In the genomic region with DNA sequence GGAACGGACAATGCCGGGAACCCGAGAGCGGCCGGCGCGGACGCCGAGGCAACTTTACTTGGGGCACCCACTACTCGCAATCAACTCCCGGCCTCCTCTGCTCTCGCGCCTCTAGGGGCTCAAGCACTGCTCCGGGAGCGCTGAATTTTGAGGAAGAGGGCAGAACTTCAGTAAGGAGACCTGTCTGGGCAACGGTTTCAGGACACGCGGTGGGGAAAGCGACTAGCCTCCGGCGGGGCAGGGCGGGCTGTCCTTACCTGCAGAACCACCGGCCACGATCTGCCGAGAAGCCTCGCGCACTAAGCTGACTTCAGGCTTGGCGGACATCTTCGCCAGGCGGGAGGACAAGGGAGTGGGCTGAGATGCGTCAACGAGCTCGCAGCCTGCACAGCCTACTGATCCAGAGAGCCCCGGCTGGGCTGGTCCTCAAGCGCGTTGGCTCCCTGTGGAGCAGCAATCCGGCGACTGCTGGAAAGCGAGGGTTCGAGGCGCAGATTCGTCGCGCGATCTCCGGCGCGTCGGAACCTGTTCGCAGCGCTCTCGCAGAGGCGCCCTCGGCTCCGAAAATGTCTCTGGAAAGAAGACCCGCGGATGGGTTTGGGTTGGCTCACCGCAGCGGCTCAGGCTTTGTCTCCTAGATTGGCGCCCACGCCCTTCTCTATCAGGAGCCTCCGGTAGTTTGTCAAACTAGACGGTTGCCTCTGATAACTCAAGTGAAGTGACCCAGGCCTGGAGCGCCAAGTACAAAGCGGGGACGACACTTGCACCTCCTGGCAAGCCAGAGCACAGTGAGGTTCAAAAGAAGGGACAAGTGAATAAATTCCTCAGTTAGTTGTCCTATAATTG, we compare ENCODE assay signal across 8 cellular contexts. TPM values are rescaled to one million over a fixed set of nuclear protein-coding genes. Genes with fewer than 3 reads are reported as not detected.
A peak's percentile ranks its signal among the peaks of the same experiment; 100 is the strongest.
DNase-seq lines count a peak whose midpoint lies in the region; ATAC-seq and TF ChIP-seq lines count a peak whose summit lies in the region.

A gene (minus strand): TSS at position 583 of the 846 bp plus-strand sequence.

- H3K23ac ChIP-seq in mesendoderm (ENCODE audit: low read length) = peak within 1 kb of the TSS; percentile 70

- peak within 1 kb of the TSS in 6 of 8 donors; percentile 30 to 53 (median 36) for H3K4me3 Mint-ChIP-seq in CD4-positive, alpha-beta memory T cell

- H3K4me1 ChIP-seq in CD4-positive, alpha-beta memory T cell (ENCODE audit: insufficient read depth, low read length) = no peaks in the 10 kb centered on the region
- H3K4me1 ChIP-seq in mesendoderm (ENCODE audit: control insufficient read depth, low read depth, low read length) (no peaks in the 10 kb centered on the region), tibial artery (peaks cover 0 to 14% (median 7%) of the 10 kb centered on the region in 4 donors)

- peak within 1 kb of the TSS; percentile 7 for H3K18ac ChIP-seq in mesendoderm (ENCODE audit: low read length)

- H3K27ac Mint-ChIP-seq in CD4-positive, alpha-beta memory T cell = no peak within 1 kb of the TSS

- no peak for TF ChIP-seq CTCF in LNCaP clone FGC (IDR thresholded peaks at IDR 0.05; ENCODE audit: control insufficient read depth, extremely low read depth, insufficient read depth)
- TF ChIP-seq CTCF in tibial artery (IDR thresholded peaks at IDR 0.05) = no peak

- no peaks in the 10 kb centered on the region for H3K36me3 ChIP-seq in CD4-positive, alpha-beta memory T cell (ENCODE audit: insufficient read depth, low read length)
- H3K36me3 ChIP-seq in mesendoderm (ENCODE audit: control insufficient read depth, insufficient read depth, low read length) (no peaks in the 10 kb centered on the region), tibial artery (no peaks in the 10 kb centered on the region)

- H3K4me2 ChIP-seq in mesendoderm (ENCODE audit: low read length) = peak within 1 kb of the TSS; percentile 63

- CTCF ChIA-PET in CD4-positive, alpha-beta memory T cell (lab: Charles Lee; ENCODE audit: partially characterized antibody) = no interaction called here

- no peak for DNase-seq in CD4-positive, alpha-beta memory T cell
- DNase-seq in LNCaP clone FGC (ENCODE audit: low read depth) (peak; percentile 72), SKM-1 (lab: John Stamatoyannopoulos, UW; ENCODE audit: unreplicated experiment) (peak; percentile 37), mesendoderm (peak; percentile 94), tibial artery (peak; percentile 51 to 79)
- no peak for DNase-seq in activated CD8-positive, alpha-beta memory T cell treated with anti-CD3 and anti-CD28 coated beads, Interleukin-2, amount 50 U/mL, for 4 hours

- no peak within 1 kb of the TSS for H3K4me3 ChIP-seq in CD4-positive, alpha-beta memory T cell (ENCODE audit: low read length in 2 of 2)
- H3K4me3 ChIP-seq in LNCaP clone FGC (ENCODE audit: low read depth, low read length) (peak within 1 kb of the TSS; percentile 86), mesendoderm (ENCODE audit: low read length) (peak within 1 kb of the TSS; percentile 29), tibial artery (peak within 1 kb of the TSS; percentile 65 to 78)

- H3K9me3 Mint-ChIP-seq in CD4-positive, alpha-beta memory T cell = peaks cover 0 to 8% (median 1%) of the 10 kb centered on the region in 8 donors

- H3K36me3 Mint-ChIP-seq in CD4-positive, alpha-beta memory T cell = no peaks in the 10 kb centered on the region

- H3K4me1 Mint-ChIP-seq in CD4-positive, alpha-beta memory T cell = peaks cover 0 to 2% (median 0%) of the 10 kb centered on the region in 4 donors

- no peaks in the 10 kb centered on the region for H3K9me3 ChIP-seq in CD4-positive, alpha-beta memory T cell (ENCODE audit: control insufficient read depth in 1 of 2, low read length in 2 of 2)
- no peaks in the 10 kb centered on the region for H3K9me3 ChIP-seq in tibial artery

- no peaks in the 10 kb centered on the region for H3K79me1 ChIP-seq in mesendoderm (ENCODE audit: low read length)

- no peak within 1 kb of the TSS for H2BK15ac ChIP-seq in mesendoderm (replicated peaks; ENCODE audit: low read depth)

- ATAC-seq in esophagus mucosa (peak; percentile 86), HG03432 (IDR thresholded peaks at IDR 0.05; ENCODE audit: unreplicated experiment) (no peak)

- H3K79me2 ChIP-seq in mesendoderm (ENCODE audit: control insufficient read depth, insufficient read depth, low read length) = no peaks in the 10 kb centered on the region

- intact Hi-C loops in CD4-positive, alpha-beta memory T cell (cut with micrococcal nuclease) = no loop called here
- intact Hi-C loops in tibial artery (cut with DNase I; ENCODE audit: low total_unique reads) = no loop called here

- H3K27ac ChIP-seq in CD4-positive, alpha-beta memory T cell (ENCODE audit: low read depth, low read length) = no peak within 1 kb of the TSS
- H3K27ac ChIP-seq in mesendoderm (ENCODE audit: low read depth, low read length) (peak within 1 kb of the TSS; percentile 82), tibial artery (peak within 1 kb of the TSS; percentile 86 to 88)

- H4K5ac ChIP-seq in mesendoderm (ENCODE audit: low read length) = no peak within 1 kb of the TSS

- H4K8ac ChIP-seq in mesendoderm (ENCODE audit: low read depth, low read length) = no peak within 1 kb of the TSS

- POLR2A ChIA-PET in CD4-positive, alpha-beta memory T cell (lab: Charles Lee; ENCODE audit: partially characterized antibody) = no interaction called here

- no peak within 1 kb of the TSS for H2AK5ac ChIP-seq in mesendoderm (ENCODE audit: low read length)

- peak within 1 kb of the TSS; percentile 95 for H3K56ac ChIP-seq in mesendoderm (ENCODE audit: low read length)

- peak within 1 kb of the TSS; percentile 64 for H2BK5ac ChIP-seq in mesendoderm (ENCODE audit: low read length)

- WGBS in mesendoderm (ENCODE audit: extremely low coverage, insufficient coverage, low lambda C conversion rate) = no CpG with 5 or more reads among the region's 66 CpGs

- H3K9ac ChIP-seq in mesendoderm (ENCODE audit: low read length) = peak within 1 kb of the TSS; percentile 83

- peak within 1 kb of the TSS; percentile 47 for H3K4ac ChIP-seq in mesendoderm (ENCODE audit: low read depth, low read length)

- no peak within 1 kb of the TSS for H2BK120ac ChIP-seq in mesendoderm (ENCODE audit: low read depth, low read length)

- H3K27me3 Mint-ChIP-seq in CD4-positive, alpha-beta memory T cell = peaks cover 5 to 9% of the 10 kb centered on the region in 2 donors

- no peaks in the 10 kb centered on the region for H3K27me3 ChIP-seq in CD4-positive, alpha-beta memory T cell (ENCODE audit: insufficient read depth, low read length)
- H3K27me3 ChIP-seq in mesendoderm (ENCODE audit: insufficient read depth, low read length, poor library complexity) (no peaks in the 10 kb centered on the region), tibial artery (no peaks in the 10 kb centered on the region)

RNA-seq across cellular contexts. Expression of the gene that starts here (rescaled TPM):
- total RNA-seq in CD4-positive, alpha-beta memory T cell = not detected
- not detected for polyA plus RNA-seq in CD4-positive, alpha-beta memory T cell
- total RNA-seq in esophagus mucosa = 0.80 TPM
- 2.2 TPM for polyA plus RNA-seq in mesendoderm (2013, experiment 1 of 2)
- 2.1 TPM for polyA plus RNA-seq in mesendoderm (2013, experiment 2 of 2)

Comparison
In these comparisons a context has a peak if more than half of its experiments do, and no peak if none do; other contexts are left out.
1. Peak in ATAC-seq in esophagus mucosa; RNA of the gene not detected or under 1 TPM.
2. DNase-seq: peak in LNCaP clone FGC (single experiment), SKM-1 (single experiment), mesendoderm (single experiment) and tibial artery (2 of 2); none in CD4-positive, alpha-beta memory T cell (0 of 5) and activated CD8-positive, alpha-beta memory T cell treated with anti-CD3 and anti-CD28 coated beads, Interleukin-2, amount 50 U/mL, for 4 hours (single experiment).
3. H3K4me3 ChIP-seq: peak in LNCaP clone FGC (single experiment), mesendoderm (single experiment) and tibial artery (2 of 2); none in CD4-positive, alpha-beta memory T cell (0 of 2).